Comparison of ENCODE assay signal across 1 cellular context in the genomic region with DNA sequence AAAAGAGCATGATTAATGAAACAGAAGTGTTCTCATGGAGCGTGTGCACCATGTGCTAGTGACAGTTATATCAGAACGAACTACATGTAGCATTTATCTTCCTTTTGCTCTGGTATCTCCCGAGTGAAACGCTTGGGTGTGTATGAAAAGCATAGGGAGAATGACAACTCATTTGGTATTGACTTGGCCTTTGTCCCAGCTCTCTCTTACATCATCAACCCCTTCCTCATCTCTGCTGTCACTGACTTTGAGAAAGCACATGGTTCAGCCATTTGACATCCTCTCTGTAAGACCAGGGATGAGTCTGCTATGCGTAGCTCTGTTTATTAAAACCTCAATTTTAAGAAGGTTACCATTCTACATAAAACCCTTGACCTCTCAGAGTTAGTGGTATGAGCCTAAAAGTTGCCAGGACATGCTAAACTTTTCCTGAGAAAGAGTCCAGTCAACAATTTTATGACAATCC.
TF ChIP-seq lines count a peak whose summit lies in the region.

No MANE protein-coding gene starts in this region.

TF ChIP-seq in HepG2, 621 proteins besides CTCF, POLR2A, EP300 and RAD21 (continued from another document and continues in another):
- TF ChIP-seq, protein P1, sequence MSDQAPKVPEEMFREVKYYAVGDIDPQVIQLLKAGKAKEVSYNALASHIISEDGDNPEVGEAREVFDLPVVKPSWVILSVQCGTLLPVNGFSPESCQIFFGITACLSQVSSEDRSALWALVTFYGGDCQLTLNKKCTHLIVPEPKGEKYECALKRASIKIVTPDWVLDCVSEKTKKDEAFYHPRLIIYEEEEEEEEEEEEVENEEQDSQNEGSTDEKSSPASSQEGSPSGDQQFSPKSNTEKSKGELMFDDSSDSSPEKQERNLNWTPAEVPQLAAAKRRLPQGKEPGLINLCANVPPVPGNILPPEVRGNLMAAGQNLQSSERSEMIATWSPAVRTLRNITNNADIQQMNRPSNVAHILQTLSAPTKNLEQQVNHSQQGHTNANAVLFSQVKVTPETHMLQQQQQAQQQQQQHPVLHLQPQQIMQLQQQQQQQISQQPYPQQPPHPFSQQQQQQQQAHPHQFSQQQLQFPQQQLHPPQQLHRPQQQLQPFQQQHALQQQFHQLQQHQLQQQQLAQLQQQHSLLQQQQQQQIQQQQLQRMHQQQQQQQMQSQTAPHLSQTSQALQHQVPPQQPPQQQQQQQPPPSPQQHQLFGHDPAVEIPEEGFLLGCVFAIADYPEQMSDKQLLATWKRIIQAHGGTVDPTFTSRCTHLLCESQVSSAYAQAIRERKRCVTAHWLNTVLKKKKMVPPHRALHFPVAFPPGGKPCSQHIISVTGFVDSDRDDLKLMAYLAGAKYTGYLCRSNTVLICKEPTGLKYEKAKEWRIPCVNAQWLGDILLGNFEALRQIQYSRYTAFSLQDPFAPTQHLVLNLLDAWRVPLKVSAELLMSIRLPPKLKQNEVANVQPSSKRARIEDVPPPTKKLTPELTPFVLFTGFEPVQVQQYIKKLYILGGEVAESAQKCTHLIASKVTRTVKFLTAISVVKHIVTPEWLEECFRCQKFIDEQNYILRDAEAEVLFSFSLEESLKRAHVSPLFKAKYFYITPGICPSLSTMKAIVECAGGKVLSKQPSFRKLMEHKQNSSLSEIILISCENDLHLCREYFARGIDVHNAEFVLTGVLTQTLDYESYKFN (CRISPR knock-in tag; conservative IDR thresholded peaks at IDR 0.05): peak; percentile 41
- TF ChIP-seq MXI1 (IDR thresholded peaks at IDR 0.05; ENCODE audit: borderline replicate concordance, low read depth, low read length) (peak; percentile 79; the same call in 1 of the 3 replicates), ERF (CRISPR knock-in tag; IDR thresholded peaks at IDR 0.05) (0 out of 2 replicates have a peak, but pooled peaks have one; percentile 60), ZNF501 (CRISPR knock-in tag; IDR thresholded peaks at IDR 0.05) (no peak), ZNF7 (CRISPR knock-in tag; IDR thresholded peaks at IDR 0.05) (peak; percentile 18; the same call in 1 of the 2 replicates), GTF2F1 (IDR thresholded peaks at IDR 0.05; ENCODE audit: low read length) (no peak), TGIF2 (CRISPR knock-in tag; IDR thresholded peaks at IDR 0.05) (peak; percentile 95), NKX3-1 (CRISPR knock-in tag; IDR thresholded peaks at IDR 0.05) (peak; percentile 90), MYC (CRISPR knock-in tag; IDR thresholded peaks at IDR 0.05; ENCODE audit: borderline replicate concordance) (peak; percentile 46; the same call in 1 of the 2 replicates), JDP2 (CRISPR knock-in tag; IDR thresholded peaks at IDR 0.05; ENCODE audit: borderline replicate concordance) (no peak), GFI1 (CRISPR knock-in tag; IDR thresholded peaks at IDR 0.05; ENCODE audit: borderline replicate concordance) (no peak), CENPT (CRISPR knock-in tag; IDR thresholded peaks at IDR 0.05; ENCODE audit: low read depth) (no peak), HNRNPH1 (optimal IDR thresholded peaks at IDR 0.05; ENCODE audit: low read depth, low read length) (no peak), GATAD2A (CRISPR knock-in tag; IDR thresholded peaks at IDR 0.05) (peak; percentile 66; the same call in 1 of the 2 replicates), ZNF652 (CRISPR knock-in tag; IDR thresholded peaks at IDR 0.05; ENCODE audit: borderline replicate concordance, low read depth) (peak; percentile 55; the same call in 1 of the 2 replicates), ZFY (CRISPR knock-in tag; IDR thresholded peaks at IDR 0.05) (peak; percentile 43), SKI (IDR thresholded peaks at IDR 0.05; ENCODE audit: partially characterized antibody) (no peak)
- TF ChIP-seq, protein P2, sequence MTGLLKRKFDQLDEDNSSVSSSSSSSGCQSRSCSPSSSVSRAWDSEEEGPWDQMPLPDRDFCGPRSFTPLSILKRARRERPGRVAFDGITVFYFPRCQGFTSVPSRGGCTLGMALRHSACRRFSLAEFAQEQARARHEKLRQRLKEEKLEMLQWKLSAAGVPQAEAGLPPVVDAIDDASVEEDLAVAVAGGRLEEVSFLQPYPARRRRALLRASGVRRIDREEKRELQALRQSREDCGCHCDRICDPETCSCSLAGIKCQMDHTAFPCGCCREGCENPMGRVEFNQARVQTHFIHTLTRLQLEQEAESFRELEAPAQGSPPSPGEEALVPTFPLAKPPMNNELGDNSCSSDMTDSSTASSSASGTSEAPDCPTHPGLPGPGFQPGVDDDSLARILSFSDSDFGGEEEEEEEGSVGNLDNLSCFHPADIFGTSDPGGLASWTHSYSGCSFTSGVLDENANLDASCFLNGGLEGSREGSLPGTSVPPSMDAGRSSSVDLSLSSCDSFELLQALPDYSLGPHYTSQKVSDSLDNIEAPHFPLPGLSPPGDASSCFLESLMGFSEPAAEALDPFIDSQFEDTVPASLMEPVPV (CRISPR knock-in tag; IDR thresholded peaks at IDR 0.05): peak; percentile 44; the same call in 1 of the 2 replicates
- TF ChIP-seq, protein P3, sequence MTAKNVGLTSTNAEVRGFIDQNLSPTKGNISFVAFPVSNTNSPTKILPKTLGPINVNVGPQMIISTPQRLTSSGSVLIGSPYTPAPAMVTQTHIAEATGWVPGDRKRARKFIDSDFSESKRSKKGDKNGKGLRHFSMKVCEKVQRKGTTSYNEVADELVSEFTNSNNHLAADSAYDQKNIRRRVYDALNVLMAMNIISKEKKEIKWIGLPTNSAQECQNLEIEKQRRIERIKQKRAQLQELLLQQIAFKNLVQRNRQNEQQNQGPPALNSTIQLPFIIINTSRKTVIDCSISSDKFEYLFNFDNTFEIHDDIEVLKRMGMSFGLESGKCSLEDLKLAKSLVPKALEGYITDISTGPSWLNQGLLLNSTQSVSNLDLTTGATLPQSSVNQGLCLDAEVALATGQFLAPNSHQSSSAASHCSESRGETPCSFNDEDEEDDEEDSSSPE (CRISPR knock-in tag; IDR thresholded peaks at IDR 0.05): peak; percentile 72; the same call in 1 of the 2 replicates
- TF ChIP-seq, protein P4, sequence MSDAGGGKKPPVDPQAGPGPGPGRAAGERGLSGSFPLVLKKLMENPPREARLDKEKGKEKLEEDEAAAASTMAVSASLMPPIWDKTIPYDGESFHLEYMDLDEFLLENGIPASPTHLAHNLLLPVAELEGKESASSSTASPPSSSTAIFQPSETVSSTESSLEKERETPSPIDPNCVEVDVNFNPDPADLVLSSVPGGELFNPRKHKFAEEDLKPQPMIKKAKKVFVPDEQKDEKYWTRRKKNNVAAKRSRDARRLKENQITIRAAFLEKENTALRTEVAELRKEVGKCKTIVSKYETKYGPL (CRISPR knock-in tag; IDR thresholded peaks at IDR 0.05): peak; percentile 53; the same call in 1 of the 2 replicates
- TF ChIP-seq, protein P5, sequence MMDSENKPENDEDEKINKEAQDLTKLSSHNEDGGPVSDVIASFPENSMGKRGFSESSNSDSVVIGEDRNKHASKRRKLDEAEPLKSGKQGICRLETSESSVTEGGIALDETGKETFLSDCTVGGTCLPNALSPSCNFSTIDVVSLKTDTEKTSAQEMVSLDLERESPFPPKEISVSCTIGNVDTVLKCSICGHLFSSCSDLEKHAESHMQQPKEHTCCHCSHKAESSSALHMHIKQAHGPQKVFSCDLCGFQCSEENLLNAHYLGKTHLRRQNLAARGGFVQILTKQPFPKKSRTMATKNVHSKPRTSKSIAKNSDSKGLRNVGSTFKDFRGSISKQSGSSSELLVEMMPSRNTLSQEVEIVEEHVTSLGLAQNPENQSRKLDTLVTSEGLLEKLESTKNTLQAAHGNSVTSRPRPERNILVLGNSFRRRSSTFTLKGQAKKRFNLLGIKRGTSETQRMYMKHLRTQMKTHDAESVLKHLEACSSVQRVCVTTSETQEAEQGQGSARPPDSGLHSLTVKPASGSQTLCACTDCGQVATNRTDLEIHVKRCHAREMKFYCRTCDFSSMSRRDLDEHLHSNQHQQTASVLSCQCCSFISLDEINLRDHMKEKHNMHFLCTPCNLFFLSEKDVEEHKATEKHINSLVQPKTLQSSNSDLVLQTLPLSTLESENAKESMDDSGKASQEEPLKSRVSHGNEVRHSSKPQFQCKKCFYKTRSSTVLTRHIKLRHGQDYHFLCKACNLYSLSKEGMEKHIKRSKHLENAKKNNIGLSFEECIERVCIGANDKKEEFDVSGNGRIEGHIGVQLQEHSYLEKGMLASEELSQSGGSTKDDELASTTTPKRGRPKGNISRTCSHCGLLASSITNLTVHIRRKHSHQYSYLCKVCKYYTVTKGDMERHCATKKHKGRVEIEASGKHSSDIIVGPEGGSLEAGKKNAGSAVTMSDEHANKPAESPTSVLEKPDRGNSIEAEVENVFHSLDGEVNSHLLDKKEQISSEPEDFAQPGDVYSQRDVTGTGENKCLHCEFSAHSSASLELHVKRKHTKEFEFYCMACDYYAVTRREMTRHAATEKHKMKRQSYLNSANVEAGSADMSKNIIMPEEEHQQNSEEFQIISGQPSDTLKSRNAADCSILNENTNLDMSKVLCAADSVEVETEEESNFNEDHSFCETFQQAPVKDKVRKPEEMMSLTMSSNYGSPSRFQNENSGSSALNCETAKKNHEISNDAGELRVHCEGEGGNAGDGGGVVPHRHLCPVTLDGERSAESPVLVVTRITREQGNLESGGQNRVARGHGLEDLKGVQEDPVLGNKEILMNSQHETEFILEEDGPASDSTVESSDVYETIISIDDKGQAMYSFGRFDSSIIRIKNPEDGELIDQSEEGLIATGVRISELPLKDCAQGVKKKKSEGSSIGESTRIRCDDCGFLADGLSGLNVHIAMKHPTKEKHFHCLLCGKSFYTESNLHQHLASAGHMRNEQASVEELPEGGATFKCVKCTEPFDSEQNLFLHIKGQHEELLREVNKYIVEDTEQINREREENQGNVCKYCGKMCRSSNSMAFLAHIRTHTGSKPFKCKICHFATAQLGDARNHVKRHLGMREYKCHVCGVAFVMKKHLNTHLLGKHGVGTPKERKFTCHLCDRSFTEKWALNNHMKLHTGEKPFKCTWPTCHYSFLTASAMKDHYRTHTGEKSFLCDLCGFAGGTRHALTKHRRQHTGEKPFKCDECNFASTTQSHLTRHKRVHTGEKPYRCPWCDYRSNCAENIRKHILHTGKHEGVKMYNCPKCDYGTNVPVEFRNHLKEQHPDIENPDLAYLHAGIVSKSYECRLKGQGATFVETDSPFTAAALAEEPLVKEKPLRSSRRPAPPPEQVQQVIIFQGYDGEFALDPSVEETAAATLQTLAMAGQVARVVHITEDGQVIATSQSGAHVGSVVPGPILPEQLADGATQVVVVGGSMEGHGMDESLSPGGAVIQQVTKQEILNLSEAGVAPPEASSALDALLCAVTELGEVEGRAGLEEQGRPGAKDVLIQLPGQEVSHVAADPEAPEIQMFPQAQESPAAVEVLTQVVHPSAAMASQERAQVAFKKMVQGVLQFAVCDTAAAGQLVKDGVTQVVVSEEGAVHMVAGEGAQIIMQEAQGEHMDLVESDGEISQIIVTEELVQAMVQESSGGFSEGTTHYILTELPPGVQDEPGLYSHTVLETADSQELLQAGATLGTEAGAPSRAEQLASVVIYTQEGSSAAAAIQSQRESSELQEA (CRISPR knock-in tag; IDR thresholded peaks at IDR 0.05; ENCODE audit: not compliant biosample characterization): no peak
- TF ChIP-seq, protein P6, sequence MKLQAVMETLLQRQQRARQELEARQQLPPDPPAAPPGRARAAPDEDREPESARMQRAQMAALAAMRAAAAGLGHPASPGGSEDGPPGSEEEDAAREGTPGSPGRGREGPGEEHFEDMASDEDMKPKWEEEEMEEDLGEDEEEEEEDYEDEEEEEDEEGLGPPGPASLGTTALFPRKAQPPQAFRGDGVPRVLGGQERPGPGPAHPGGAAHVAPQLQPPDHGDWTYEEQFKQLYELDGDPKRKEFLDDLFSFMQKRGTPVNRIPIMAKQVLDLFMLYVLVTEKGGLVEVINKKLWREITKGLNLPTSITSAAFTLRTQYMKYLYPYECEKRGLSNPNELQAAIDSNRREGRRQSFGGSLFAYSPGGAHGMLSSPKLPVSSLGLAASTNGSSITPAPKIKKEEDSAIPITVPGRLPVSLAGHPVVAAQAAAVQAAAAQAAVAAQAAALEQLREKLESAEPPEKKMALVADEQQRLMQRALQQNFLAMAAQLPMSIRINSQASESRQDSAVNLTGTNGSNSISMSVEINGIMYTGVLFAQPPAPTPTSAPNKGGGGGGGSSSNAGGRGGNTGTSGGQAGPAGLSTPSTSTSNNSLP (IDR thresholded peaks at IDR 0.05; ENCODE audit: low read depth, low read length): peak; percentile 35; the same call in 1 of the 2 replicates
- TF ChIP-seq, protein P7, sequence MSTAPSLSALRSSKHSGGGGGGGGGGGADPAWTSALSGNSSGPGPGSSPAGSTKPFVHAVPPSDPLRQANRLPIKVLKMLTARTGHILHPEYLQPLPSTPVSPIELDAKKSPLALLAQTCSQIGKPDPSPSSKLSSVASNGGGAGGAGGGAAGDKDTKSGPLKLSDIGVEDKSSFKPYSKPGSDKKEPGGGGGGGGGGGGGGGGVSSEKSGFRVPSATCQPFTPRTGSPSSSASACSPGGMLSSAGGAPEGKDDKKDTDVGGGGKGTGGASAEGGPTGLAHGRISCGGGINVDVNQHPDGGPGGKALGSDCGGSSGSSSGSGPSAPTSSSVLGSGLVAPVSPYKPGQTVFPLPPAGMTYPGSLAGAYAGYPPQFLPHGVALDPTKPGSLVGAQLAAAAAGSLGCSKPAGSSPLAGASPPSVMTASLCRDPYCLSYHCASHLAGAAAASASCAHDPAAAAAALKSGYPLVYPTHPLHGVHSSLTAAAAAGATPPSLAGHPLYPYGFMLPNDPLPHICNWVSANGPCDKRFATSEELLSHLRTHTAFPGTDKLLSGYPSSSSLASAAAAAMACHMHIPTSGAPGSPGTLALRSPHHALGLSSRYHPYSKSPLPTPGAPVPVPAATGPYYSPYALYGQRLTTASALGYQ (CRISPR knock-in tag; IDR thresholded peaks at IDR 0.05): peak; percentile 52; the same call in 1 of the 2 replicates
- TF ChIP-seq, protein P8, sequence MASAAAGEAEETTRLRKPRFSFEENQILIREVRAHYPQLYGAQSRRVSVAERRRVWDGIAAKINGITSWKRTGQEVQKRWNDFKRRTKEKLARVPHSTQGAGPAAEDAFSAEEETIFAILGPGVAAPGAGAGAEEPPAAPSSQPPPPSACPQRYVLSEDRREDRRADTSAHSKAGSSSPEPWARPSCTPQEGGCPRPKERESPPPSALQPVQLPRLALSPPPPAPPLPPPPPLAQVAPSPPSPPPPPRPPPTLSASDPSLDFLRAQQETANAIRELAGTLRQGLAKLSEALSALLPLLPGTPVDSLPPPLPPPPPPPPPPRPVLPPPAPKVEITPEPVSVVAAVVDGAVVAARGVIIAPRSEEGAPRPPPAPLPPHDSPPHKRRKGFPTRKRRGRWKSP (CRISPR knock-in tag; IDR thresholded peaks at IDR 0.05): peak; percentile 49; the same call in 1 of the 2 replicates
